8 cellular contexts compared by ENCODE assay signal in genomic region chr2:74464406-74464805, GRCh38. TPM values are rescaled to one million over a fixed set of nuclear protein-coding genes. Genes with fewer than 3 reads are reported as not detected.
DNase-seq lines count a peak whose midpoint lies in the region; ATAC-seq and TF ChIP-seq lines count a peak whose summit lies in the region.

No MANE protein-coding gene starts in this region.

- H3K9me3 ChIP-seq in A673 (ENCODE audit: low read depth, low read length, poor library complexity, severe bottlenecking) (no peaks in the 10 kb centered on the region), body of pancreas (no peaks in the 10 kb centered on the region), lower lobe of right lung (no peaks in the 10 kb centered on the region)

- no TSS peak for BruUV-seq in A673 (replicated peaks; lab: Mats Ljungman, UMichigan)

- H3K36me3 ChIP-seq in A673 (ENCODE audit: insufficient read depth, low read length, poor library complexity, severe bottlenecking), result peaks cover 18% of the 10 kb centered on the region
- no peaks in the 10 kb centered on the region for H3K36me3 ChIP-seq in body of pancreas (replicated peaks in 1 of 2; ENCODE audit: insufficient read depth in 1 of 2, low read depth in 2 of 2)
- H3K36me3 ChIP-seq in lower lobe of right lung, result peaks cover 24% of the 10 kb centered on the region

- H3K9me3 Mint-ChIP-seq in HFFc6, result no peaks in the 10 kb centered on the region

- POLR2A ChIA-PET in A673 (lab: Charles Lee; ENCODE audit: low non-redundant PET), result no interaction called here

- peak overlapping the region; percentile 99 for H3K4me3 Mint-ChIP-seq in HFFc6

- H3K27ac ChIP-seq in A673 (ENCODE audit: low read depth, low read length, poor library complexity, severe bottlenecking) (peak overlapping the region; percentile 75), body of pancreas (peak overlapping the region in 3 of 4 donors; percentile 64 to 89 (median 85)), lower lobe of right lung (peak overlapping the region; percentile 92)

- DNase-seq in A673 (ENCODE audit: low spot score) (no peak), HFFc6 (no peak), body of pancreas (no peak), lower lobe of right lung (no peak), OCI-M2 (lab: John Stamatoyannopoulos, UW; ENCODE audit: unreplicated experiment) (no peak)

- TF ChIP-seq POLR2A in body of pancreas (IDR thresholded peaks at IDR 0.05), result no peak

- H3K4me1 Mint-ChIP-seq in HFFc6 (ENCODE audit: low read depth), result peaks cover 25% of the 10 kb centered on the region

- CTCF ChIA-PET in A673 (lab: Charles Lee), result no interaction called here

- WGBS in body of pancreas, 2 donors, result 4 to 7% methylated on average over 10 to 13 of the region's 13 CpGs

- H3K36me3 Mint-ChIP-seq in HFFc6 (ENCODE audit: low read depth), result peaks cover 17% of the 10 kb centered on the region

- H3K27me3 ChIP-seq in A673 (replicated peaks; ENCODE audit: insufficient read depth, low read depth, low read length, poor library complexity) (no peaks in the 10 kb centered on the region), body of pancreas (no peaks in the 10 kb centered on the region), lower lobe of right lung (ENCODE audit: low read depth) (no peaks in the 10 kb centered on the region)

- peak; percentile 4 for ATAC-seq in body of pancreas
- peak; percentile 7 to 9 for ATAC-seq in lower lobe of right lung
- ATAC-seq in HG02884 (IDR thresholded peaks at IDR 0.05; ENCODE audit: unreplicated experiment), result no peak
- ATAC-seq in GM21447 (IDR thresholded peaks at IDR 0.05; ENCODE audit: unreplicated experiment), result no peak
- no peak for ATAC-seq in GM18861 (IDR thresholded peaks at IDR 0.05; ENCODE audit: unreplicated experiment)

- H3K27ac Mint-ChIP-seq in HFFc6, result peak overlapping the region; percentile 70

- peaks cover 6% of the 10 kb centered on the region for H3K27me3 Mint-ChIP-seq in HFFc6 (ENCODE audit: insufficient read depth)

- H3K4me1 ChIP-seq in A673 (ENCODE audit: insufficient read depth, low read length, poor library complexity, severe bottlenecking) (peaks cover 5% of the 10 kb centered on the region), body of pancreas (peaks cover 33% of the 10 kb centered on the region), lower lobe of right lung (peaks cover 25% of the 10 kb centered on the region)

- intact Hi-C loops in A673 (cut with micrococcal nuclease; ENCODE audit: unreplicated experiment), result no loop called here
- intact Hi-C loops in body of pancreas (cut with DNase I), result no loop called here
- intact Hi-C loops in lower lobe of right lung (cut with DNase I), result no loop called here

- H3K4me3 ChIP-seq in A673 (ENCODE audit: low read depth, low read length, poor library complexity, severe bottlenecking), result peak overlapping the region; percentile 72
- peak overlapping the region; percentile 92 to 93 for H3K4me3 ChIP-seq in body of pancreas
- peak overlapping the region; percentile 97 for H3K4me3 ChIP-seq in lower lobe of right lung

- TF ChIP-seq CTCF in A673 (conservative IDR thresholded peaks at IDR 0.05; ENCODE audit: low read depth, low read length), result no peak
- no peak for TF ChIP-seq CTCF in HFFc6 (IDR thresholded peaks at IDR 0.05)
- no peak for TF ChIP-seq CTCF in body of pancreas (IDR thresholded peaks at IDR 0.05)
- no peak for TF ChIP-seq CTCF in lower lobe of right lung (IDR thresholded peaks at IDR 0.05)

RNA-seq across cellular contexts. Expression of gene MOGS, which starts 0.8 kb away (rescaled TPM):
- 38.2 and 45.2 TPM in 2 replicates for total RNA-seq in A673 (2021)
- total RNA-seq in HFFc6 (2021; fragmentation: NEBNext Ultra II Directional; extraction: Animal tissue kit (Norgen Biotek cat#: 25700)), result 10 to 100 TPM; 51.4 to 68.9 (median 62.5) TPM
- total RNA-seq in body of pancreas, result 10 to 100 TPM; 43.6 to 65.9 TPM
- total RNA-seq in lower lobe of right lung, result 50.9 TPM

RNA-seq across cellular contexts. Expression of gene WBP1, which starts 6.2 kb away (rescaled TPM):
- total RNA-seq in A673 (2021), result 37.9 and 53.6 TPM in 2 replicates
- total RNA-seq in HFFc6 (2021; fragmentation: NEBNext Ultra II Directional; extraction: Animal tissue kit (Norgen Biotek cat#: 25700)), result 10 to 100 TPM; 51.0 to 73.1 (median 56.7) TPM
- total RNA-seq in body of pancreas, result 10 to 100 TPM; 35.3 to 56.3 TPM
- 60.1 TPM for total RNA-seq in lower lobe of right lung

RNA-seq across cellular contexts. Expression of gene MRPL53, which starts 8.1 kb away (rescaled TPM):
- total RNA-seq in A673 (2021) (99.2 and 104 TPM in 2 replicates), body of pancreas (10 to 100 TPM; 20.1 to 88.2 TPM), lower lobe of right lung (81.3 TPM)
- 100 to 1,000 TPM in 2 of 6 experiments, 10 to 100 TPM in 4; 74.5 to 120 (median 97.7) TPM for total RNA-seq in HFFc6 (2021; fragmentation: NEBNext Ultra II Directional; extraction: Animal tissue kit (Norgen Biotek cat#: 25700))

RNA-seq across cellular contexts. Expression of gene INO80B, which starts 9.5 kb away (rescaled TPM):
- total RNA-seq in A673 (2021) (29.9 and 34.9 TPM in 2 replicates), body of pancreas (10 to 100 TPM in 1 of 2 donors, 1 to 10 TPM in 1; 6.3 to 32.4 TPM), lower lobe of right lung (38.4 TPM)
- 10 to 100 TPM; 18.4 to 26.9 (median 21.4) TPM for total RNA-seq in HFFc6 (2021; fragmentation: NEBNext Ultra II Directional; extraction: Animal tissue kit (Norgen Biotek cat#: 25700))

RNA-seq across cellular contexts. Expression of gene CCDC142, which starts 18.4 kb away (rescaled TPM):
- total RNA-seq in A673 (2021) (20.4 and 27.4 TPM in 2 replicates), body of pancreas (10 to 100 TPM; 20.5 to 39.2 TPM), lower lobe of right lung (20.2 TPM)
- total RNA-seq in HFFc6 (2021; fragmentation: NEBNext Ultra II Directional; extraction: Animal tissue kit (Norgen Biotek cat#: 25700)), result 10 to 100 TPM in 4 of 6 experiments, 1 to 10 TPM in 2; 8.5 to 11.1 (median 10.2) TPM

Comparison
In these comparisons a context has a peak if more than half of its experiments do, and no peak if none do; other contexts are left out.
1. ATAC-seq: peak in body of pancreas (single experiment) and lower lobe of right lung (2 of 2); none in HG02884 (single experiment), GM21447 (single experiment) and GM18861 (single experiment).
2. Peak in every context shown above with its lines, with median percentiles within 50 percentile points of each other: H3K27ac ChIP-seq and H3K4me3 ChIP-seq.